Comparison of ENCODE assay signal across 22 cellular contexts in the genomic region with DNA sequence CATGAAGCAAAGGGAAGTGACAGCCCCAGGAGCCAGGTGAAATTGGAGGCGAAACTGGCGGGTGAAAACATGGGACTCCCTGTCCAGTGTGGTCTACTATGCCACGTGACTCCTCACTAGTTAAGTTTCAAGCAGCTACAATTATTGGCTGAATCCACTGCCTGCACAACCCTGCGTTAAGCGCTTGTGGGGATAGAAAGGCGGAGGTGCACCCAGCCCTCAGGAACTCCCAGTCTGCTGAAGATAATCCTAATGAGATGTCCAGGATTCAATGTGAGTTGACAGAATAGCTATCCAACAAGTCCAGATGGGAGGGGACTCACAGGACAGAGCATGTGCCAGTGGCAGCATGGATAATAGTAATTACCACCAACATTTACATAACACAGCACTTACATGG. TPM values are rescaled to one million over a fixed set of nuclear protein-coding genes. Genes with fewer than 3 reads are reported as not detected.
DNase-seq lines count a peak whose midpoint lies in the region; ATAC-seq, FAIRE-seq and TF ChIP-seq lines count a peak whose summit lies in the region.
"Had no signal": no experiment of that assay in that cellular context is flagged by ENCODE, and none has a peak within 500 bp of the region (broad histone marks: within the 10 kb centered on the region; RNA-seq: fewer than 3 reads in every experiment).

No MANE protein-coding gene starts in this region.

- peaks cover 9% of the 10 kb centered on the region for H3K9me3 Mint-ChIP-seq in Caco-2 (ENCODE audit: unreplicated experiment)
- no peaks in the 10 kb centered on the region for H3K9me3 Mint-ChIP-seq in stimulated activated effector memory CD8-positive, alpha-beta T cell treated with anti-CD3 and anti-CD28 coated beads, Interleukin-12 subunit alpha, Interleukin-12 subunit beta, amount 100 ng/mL, for 72 hours
- no peaks in the 10 kb centered on the region for H3K9me3 Mint-ChIP-seq in activated CD4-positive, alpha-beta T cell treated with anti-CD3 and anti-CD28 coated beads, Interleukin-2, amount 10 ng/mL, durations not matched to agents 7 days and 5 days
- H3K9me3 Mint-ChIP-seq: activated naive CD4-positive, alpha-beta T cell treated with anti-CD3 and anti-CD28 coated beads, Interleukin-2, amount 50 U/mL, for 72 hours had no signal

- no peak for FAIRE-seq in urothelium cell line (lab: Jason Lieb, UNC)
- FAIRE-seq: GM18507, pancreas had no signal

- peaks cover 10% of the 10 kb centered on the region; the same call in 1 of the 2 replicates for H3K4me1 ChIP-seq in Caco-2
- H3K4me1 ChIP-seq in esophagus squamous epithelium = peaks cover 0 to 75% (median 6%) of the 10 kb centered on the region in 3 donors

- H3K36me3 ChIP-seq in Caco-2 (ENCODE audit: control insufficient read depth, insufficient read depth, low read length) (peaks cover 6% of the 10 kb centered on the region), esophagus squamous epithelium (no peaks in the 10 kb centered on the region)
- H3K36me3 ChIP-seq: left lung, pancreas, transverse colon had no signal

- H3K4me3 Mint-ChIP-seq in Caco-2 (ENCODE audit: unreplicated experiment) = peak overlapping the region; percentile 89
- no peak overlapping the region for H3K4me3 Mint-ChIP-seq in stimulated activated effector memory CD8-positive, alpha-beta T cell treated with anti-CD3 and anti-CD28 coated beads, Interleukin-12 subunit alpha, Interleukin-12 subunit beta, amount 100 ng/mL, for 72 hours
- H3K4me3 Mint-ChIP-seq in activated CD4-positive, alpha-beta T cell treated with anti-CD3 and anti-CD28 coated beads, Interleukin-2, amount 10 ng/mL, durations not matched to agents 7 days and 5 days = no peak overlapping the region
- H3K4me3 Mint-ChIP-seq: activated CD8-positive, alpha-beta T cell treated with anti-CD3 and anti-CD28 coated beads, Interleukin-2, amount 10 ng/mL, durations not matched to agents 7 days and 5 days had no signal

- no peaks in the 10 kb centered on the region for H3K27me3 Mint-ChIP-seq in Caco-2 (ENCODE audit: insufficient read depth, unreplicated experiment)
- H3K27me3 Mint-ChIP-seq in activated CD4-positive, alpha-beta T cell treated with anti-CD3 and anti-CD28 coated beads, Interleukin-2, amount 10 ng/mL, durations not matched to agents 7 days and 5 days = peaks cover 5% of the 10 kb centered on the region

- H3K27me3 ChIP-seq in Caco-2 (replicated peaks; ENCODE audit: control insufficient read depth, insufficient read depth, low read length) (no peaks in the 10 kb centered on the region), esophagus squamous epithelium (peaks cover 0 to 5% (median 0%) of the 10 kb centered on the region in 4 donors)
- H3K27me3 ChIP-seq: body of pancreas, pancreas, transverse colon had no signal

- peaks cover 34% of the 10 kb centered on the region for H3K36me3 Mint-ChIP-seq in Caco-2 (ENCODE audit: insufficient read depth, unreplicated experiment)
- peaks cover 5% of the 10 kb centered on the region for H3K36me3 Mint-ChIP-seq in stimulated activated effector memory CD8-positive, alpha-beta T cell treated with anti-CD3 and anti-CD28 coated beads, Interleukin-12 subunit alpha, Interleukin-12 subunit beta, amount 100 ng/mL, for 72 hours
- no peaks in the 10 kb centered on the region for H3K36me3 Mint-ChIP-seq in activated CD4-positive, alpha-beta T cell treated with anti-CD3 and anti-CD28 coated beads, Interleukin-2, amount 10 ng/mL, durations not matched to agents 7 days and 5 days (ENCODE audit: low read depth)
- H3K36me3 Mint-ChIP-seq: activated naive CD4-positive, alpha-beta T cell treated with anti-CD3 and anti-CD28 coated beads, Interleukin-2, amount 50 U/mL, for 72 hours; CD4-positive, CD25-positive, alpha-beta regulatory T cell had no signal

- CTCF ChIA-PET in Caco-2 (lab: Charles Lee) = no interaction called here
- CTCF ChIA-PET in activated CD4-positive, alpha-beta T cell treated with anti-CD3 and anti-CD28 coated beads, Interleukin-2, amount 10 ng/mL, durations not matched to agents 7 days and 5 days (lab: Charles Lee) = no interaction called here

- ATAC-seq in stimulated activated effector memory CD8-positive, alpha-beta T cell treated with anti-CD3 and anti-CD28 coated beads, Interleukin-12 subunit alpha, Interleukin-12 subunit beta, amount 100 ng/mL, for 72 hours = no peak
- no peak for ATAC-seq in HG02623 (IDR thresholded peaks at IDR 0.05; ENCODE audit: unreplicated experiment)
- ATAC-seq: activated CD8-positive, alpha-beta T cell treated with anti-CD3 and anti-CD28 coated beads, Interleukin-2, amount 10 ng/mL, durations not matched to agents 7 days and 5 days; activated naive CD4-positive, alpha-beta T cell treated with anti-CD3 and anti-CD28 coated beads, Interleukin-2, amount 50 U/mL, for 72 hours; body of pancreas; left lung; pancreas had no signal

- H3K4me3 ChIP-seq in Caco-2 (ENCODE audit: low read depth, low read length) = peak overlapping the region; percentile 13
- H3K4me3 ChIP-seq in esophagus squamous epithelium = peak overlapping the region in 3 of 4 donors; percentile 5 to 90 (median 84)
- H3K4me3 ChIP-seq: body of pancreas, GM23248, pancreas, smooth muscle cell had no signal

- BruUV-seq in Caco-2 (replicated peaks; lab: Mats Ljungman, UMichigan) = no TSS peak

- DNase-seq in Caco-2 (no peak), NCI-H524 treated with DMSO at 0.1 percent for 48 hours (lab: John Stamatoyannopoulos, UW) (peak; percentile 80), esophagus squamous epithelium (lab: John Stamatoyannopoulos, UW) (no peak), urothelium cell line (ENCODE audit: low spot score) (no peak)
- no peak for DNase-seq in stimulated activated effector memory CD8-positive, alpha-beta T cell treated with anti-CD3 and anti-CD28 coated beads, Interleukin-12 subunit alpha, Interleukin-12 subunit beta, amount 100 ng/mL, for 72 hours (ENCODE audit: low spot score in 2 of 2)
- DNase-seq in activated CD4-positive, alpha-beta T cell treated with anti-CD3 and anti-CD28 coated beads, Interleukin-2, amount 10 ng/mL, durations not matched to agents 7 days and 5 days = no peak
- no peak for DNase-seq in activated effector memory CD4-positive, alpha-beta T cell treated with Interleukin-2 at 50 U/mL for 16 hours
- DNase-seq: activated CD8-positive, alpha-beta T cell treated with anti-CD3 and anti-CD28 coated beads, Interleukin-2, amount 10 ng/mL, durations not matched to agents 7 days and 5 days; activated T-cell treated with anti-CD3 and anti-CD28 coated beads, Interleukin-2, amount 50 U/mL, for 48 hours; body of pancreas; CD4-positive, CD25-positive, alpha-beta regulatory T cell; dermis blood vessel endothelial cell; GM23248; left lung; NCI-H2227 treated with DMSO at 0.1 percent for 48 hours; pancreas; stimulated activated CD4-positive, alpha-beta T cell treated with anti-CD3 and anti-CD28 coated beads, Interleukin-4, amount 100 ng/mL, for 24 hours; transverse colon had no signal

- TF ChIP-seq CTCF in Caco-2 (IDR thresholded peaks at IDR 0.05; ENCODE audit: insufficient read depth in 1 of 2, low read depth in 1 of 2, low read length in 1 of 2, severe bottlenecking in 1 of 2, unreplicated experiment in 1 of 2) (no peak), esophagus squamous epithelium (IDR thresholded peaks at IDR 0.05) (no peak)

- WGBS in esophagus squamous epithelium, 2 donors = 89 to 93% methylated on average over 6 of the region's 6 CpGs

- H3K4me1 Mint-ChIP-seq in Caco-2 (ENCODE audit: low read depth, unreplicated experiment) = peaks cover 7% of the 10 kb centered on the region
- H3K4me1 Mint-ChIP-seq in stimulated activated effector memory CD8-positive, alpha-beta T cell treated with anti-CD3 and anti-CD28 coated beads, Interleukin-12 subunit alpha, Interleukin-12 subunit beta, amount 100 ng/mL, for 72 hours = peaks cover 11% of the 10 kb centered on the region
- peaks cover 7% of the 10 kb centered on the region for H3K4me1 Mint-ChIP-seq in activated CD4-positive, alpha-beta T cell treated with anti-CD3 and anti-CD28 coated beads, Interleukin-2, amount 10 ng/mL, durations not matched to agents 7 days and 5 days

- peak overlapping the region; percentile 41 for H3K27ac Mint-ChIP-seq in Caco-2 (ENCODE audit: unreplicated experiment)
- H3K27ac Mint-ChIP-seq in stimulated activated effector memory CD8-positive, alpha-beta T cell treated with anti-CD3 and anti-CD28 coated beads, Interleukin-12 subunit alpha, Interleukin-12 subunit beta, amount 100 ng/mL, for 72 hours = peak overlapping the region; percentile 67
- no peak overlapping the region for H3K27ac Mint-ChIP-seq in activated CD4-positive, alpha-beta T cell treated with anti-CD3 and anti-CD28 coated beads, Interleukin-2, amount 10 ng/mL, durations not matched to agents 7 days and 5 days
- H3K27ac Mint-ChIP-seq: activated CD8-positive, alpha-beta T cell treated with anti-CD3 and anti-CD28 coated beads, Interleukin-2, amount 10 ng/mL, durations not matched to agents 7 days and 5 days; activated naive CD4-positive, alpha-beta T cell treated with anti-CD3 and anti-CD28 coated beads, Interleukin-2, amount 50 U/mL, for 72 hours; CD4-positive, CD25-positive, alpha-beta regulatory T cell had no signal

- intact Hi-C loops in Caco-2 (cut with micrococcal nuclease; ENCODE audit: unreplicated experiment) (no loop called here), esophagus squamous epithelium (cut with DNase I) (no loop called here)

- POLR2A ChIA-PET in Caco-2 (lab: Charles Lee) = no interaction called here
- POLR2A ChIA-PET in activated CD4-positive, alpha-beta T cell treated with anti-CD3 and anti-CD28 coated beads, Interleukin-2, amount 10 ng/mL, durations not matched to agents 7 days and 5 days (lab: Charles Lee) = no interaction called here

- peak overlapping the region in 2 of 4 donors; percentile 91 to 94 for H3K27ac ChIP-seq in esophagus squamous epithelium
- H3K27ac ChIP-seq: body of pancreas, GM23248, pancreas had no signal

- TF ChIP-seq POLR2A in esophagus squamous epithelium (IDR thresholded peaks at IDR 0.05) = no peak

- H3K9me3 ChIP-seq in Caco-2 (peaks cover 2% of the 10 kb centered on the region; the same call in 1 of the 2 replicates), esophagus squamous epithelium (no peaks in the 10 kb centered on the region)
- H3K9me3 ChIP-seq: body of pancreas, left lung, pancreas, transverse colon had no signal

RNA-seq across cellular contexts. Expression of gene MOCS1, which starts 1.9 kb away (rescaled TPM):
- 43.4 and 44.7 TPM in 2 replicates for total RNA-seq in Caco-2 (2022)
- 10 to 100 TPM in 2 of 4 donors, 1 to 10 TPM in 2; 5.0 to 12.0 (median 8.4) TPM for total RNA-seq in esophagus squamous epithelium
- total RNA-seq in activated CD4-positive, alpha-beta T cell treated with anti-CD3 and anti-CD28 coated beads, Interleukin-2, amount 10 ng/mL, durations not matched to agents 7 days and 5 days = 1 to 10 TPM; 1.7 to 1.8 TPM
- total RNA-seq: activated CD8-positive, alpha-beta T cell treated with anti-CD3 and anti-CD28 coated beads, Interleukin-2, amount 10 ng/mL, durations not matched to agents 7 days and 5 days had no signal
